ENCODE assay signal across 23 cellular contexts in the genomic region with DNA sequence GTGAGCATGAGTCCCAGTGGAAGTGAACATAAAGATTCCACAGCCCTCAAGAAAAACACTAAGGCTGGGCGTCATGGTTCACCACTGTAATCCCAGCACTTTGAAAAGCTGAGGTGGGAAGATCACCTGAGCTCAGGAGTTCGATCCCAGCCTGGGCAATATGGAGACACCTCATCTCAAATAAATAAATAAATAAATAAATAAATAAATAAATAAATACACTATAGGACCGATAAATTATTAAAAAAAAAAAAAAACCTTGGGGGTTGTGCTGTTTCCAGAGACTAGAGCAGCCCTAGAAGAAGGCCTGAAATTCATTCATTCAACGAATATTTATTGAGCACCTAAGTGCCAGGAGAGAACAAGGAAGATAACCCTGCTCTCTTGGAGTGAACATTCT. TPM values are rescaled to one million over a fixed set of nuclear protein-coding genes. Genes with fewer than 3 reads are reported as not detected.
DNase-seq lines count a peak whose midpoint lies in the region; ATAC-seq, FAIRE-seq and TF ChIP-seq lines count a peak whose summit lies in the region.
"Had no signal": no experiment of that assay in that cellular context is flagged by ENCODE, and none has a peak within 500 bp of the region (broad histone marks: within the 10 kb centered on the region; RNA-seq: fewer than 3 reads in every experiment).

No MANE protein-coding gene starts in this region.

- TF ChIP-seq POLR2A in A549 (IDR thresholded peaks at IDR 0.05; ENCODE audit: low read length) (no peak), lower leg skin (IDR thresholded peaks at IDR 0.05) (no peak)

- no peak overlapping the region for H4K8ac ChIP-seq in mesenchymal stem cell (ENCODE audit: low read length)

- H3K4ac ChIP-seq in mesenchymal stem cell (ENCODE audit: low read depth in 1 of 2, low read length in 2 of 2) = no peak overlapping the region

- peaks cover 47% of the 10 kb centered on the region for H3K36me3 Mint-ChIP-seq in CD4-positive, alpha-beta T cell (ENCODE audit: low read depth)
- peaks cover 36% of the 10 kb centered on the region for H3K36me3 Mint-ChIP-seq in activated CD8-positive, alpha-beta T cell treated with anti-CD3 and anti-CD28 coated beads for 36 hours (ENCODE audit: low read depth)

- ATAC-seq in A549 (no peak), GM19455 (IDR thresholded peaks at IDR 0.05; ENCODE audit: unreplicated experiment) (no peak)
- no peak for ATAC-seq in CD4-positive, alpha-beta T cell (ENCODE audit: poor library complexity)
- ATAC-seq in activated CD8-positive, alpha-beta T cell treated with anti-CD3 and anti-CD28 coated beads for 36 hours = no peak
- ATAC-seq: GM12878, left cardiac atrium had no signal

- peak overlapping the region; percentile 10 for H2BK5ac ChIP-seq in mesenchymal stem cell (ENCODE audit: low read depth, low read length, poor library complexity, severe bottlenecking)

- no peak overlapping the region for H2BK120ac ChIP-seq in mesenchymal stem cell (ENCODE audit: low read depth, low read length)

- H3K36me3 ChIP-seq in mesenchymal stem cell (ENCODE audit: control insufficient read depth in 1 of 2, insufficient read depth in 2 of 2, low read depth in 1 of 2, low read length in 2 of 2) = peaks cover 5 to 27% of the 10 kb centered on the region in 2 experiments
- H3K36me3 ChIP-seq: prostate gland had no signal

- no peak overlapping the region for H2AK5ac ChIP-seq in mesenchymal stem cell (ENCODE audit: low read length, severe bottlenecking)

- H3K79me1 ChIP-seq in mesenchymal stem cell (replicated peaks; ENCODE audit: low read length, poor library complexity, severe bottlenecking) = no peaks in the 10 kb centered on the region

- WGBS in A549 (ENCODE audit: missing lambda C conversion rate) = 81% methylated on average over 4 of the region's 4 CpGs
- WGBS in mesenchymal stem cell = 97% methylated on average over 3 of the region's 4 CpGs
- 90 to 91% methylated on average over 4 of the region's 4 CpGs for WGBS in lower leg skin, 2 donors

- no peak overlapping the region for H3K14ac ChIP-seq in mesenchymal stem cell (ENCODE audit: low read length in 2 of 2)

- peak overlapping the region; percentile 91 for H3K4me3 Mint-ChIP-seq in CD4-positive, alpha-beta T cell
- H3K4me3 Mint-ChIP-seq in activated CD8-positive, alpha-beta T cell treated with anti-CD3 and anti-CD28 coated beads for 36 hours = peak overlapping the region; percentile 6
- H3K4me3 Mint-ChIP-seq: dendritic cell treated with granulocyte-macrophage colony-stimulating factor and Interleukin-4, amounts not matched to agents 40 ng/mL and 50 ng/mL, for 4 days had no signal

- no peak for TF ChIP-seq RAD21 in A549 (conservative IDR thresholded peaks at IDR 0.05 in 1 of 2, IDR thresholded peaks at IDR 0.05 in 1 of 2)

- no peak for DNase-seq in A549 (ENCODE audit: low read depth in 1 of 2, low spot score in 1 of 2)
- DNase-seq in CD4-positive, alpha-beta T cell = no peak
- DNase-seq in activated CD8-positive, alpha-beta T cell treated with anti-CD3 and anti-CD28 coated beads for 36 hours = no peak
- DNase-seq in mesenchymal stem cell = no peak
- DNase-seq in lower leg skin (ENCODE audit: low spot score in 2 of 2) = no peak
- DNase-seq in head of caudate nucleus = no peak
- no peak for DNase-seq in GM19238 (ENCODE audit: insufficient read length, low spot score)
- DNase-seq: activated CD4-positive, CD25-positive, alpha-beta regulatory T cell; activated effector memory CD4-positive, alpha-beta T cell treated with anti-CD3 and anti-CD28 coated beads, Interleukin-2, amount 50 U/mL, for 16 hours; DMS79 treated with DMSO at 0.1 percent for 48 hours; left cardiac atrium; NCI-H1092; NCI-H187 treated with DMSO at 0.1 percent for 48 hours; NCI-H226; NCI-H748 treated with DMSO at 0.1 percent for 48 hours; T-helper 9 cell had no signal

- no peaks in the 10 kb centered on the region for H3K9me3 Mint-ChIP-seq in CD4-positive, alpha-beta T cell
- H3K9me3 Mint-ChIP-seq in activated CD8-positive, alpha-beta T cell treated with anti-CD3 and anti-CD28 coated beads for 36 hours = no peaks in the 10 kb centered on the region
- H3K9me3 Mint-ChIP-seq: dendritic cell treated with granulocyte-macrophage colony-stimulating factor and Interleukin-4, amounts not matched to agents 40 ng/mL and 50 ng/mL, for 4 days had no signal

- H3K23ac ChIP-seq in mesenchymal stem cell (ENCODE audit: low read length in 2 of 2) = no peak overlapping the region

- FAIRE-seq in A549 (lab: Jason Lieb, UNC) = no peak
- FAIRE-seq: GM12878 had no signal

- H3K9ac ChIP-seq in mesenchymal stem cell (ENCODE audit: low read length) = no peak overlapping the region

- H2AFZ ChIP-seq in mesenchymal stem cell (ENCODE audit: low read depth, low read length) = no peak overlapping the region

- POLR2A ChIA-PET in A549 (lab: Yijun Ruan, JAX) = no interaction called here
- POLR2A ChIA-PET in CD4-positive, alpha-beta T cell (lab: Charles Lee) = interaction anchor here (1.6 kb wide), 1 partner anchor 19 kb away, joined by 9 read pairs; no protein-coding TSS in a partner anchor
- POLR2A ChIA-PET in activated CD8-positive, alpha-beta T cell treated with anti-CD3 and anti-CD28 coated beads for 36 hours (lab: Charles Lee) = interaction anchor here (0.5 to 3.8 kb wide), 8 partner anchors 8 to 585 kb away, joined by 3 to 41 read pairs (median 8); partner anchors contain the start of gene CCNT1

- no peaks in the 10 kb centered on the region for H3K9me3 ChIP-seq in A549
- no peaks in the 10 kb centered on the region for H3K9me3 ChIP-seq in CD4-positive, alpha-beta T cell (ENCODE audit: control insufficient read depth, low read length)
- no peaks in the 10 kb centered on the region for H3K9me3 ChIP-seq in mesenchymal stem cell (ENCODE audit: control insufficient read depth, low read length)
- H3K9me3 ChIP-seq: prostate gland had no signal

- TF ChIP-seq EP300 in A549 (IDR thresholded peaks at IDR 0.05) = no peak

- H3K27ac ChIP-seq in A549 (no peak overlapping the region), mesenchymal stem cell (ENCODE audit: low read length, poor library complexity, severe bottlenecking) (no peak overlapping the region)
- H3K27ac ChIP-seq in CD4-positive, alpha-beta T cell (ENCODE audit: low read depth, low read length) = no peak overlapping the region
- H3K27ac ChIP-seq: cardiac muscle cell, prostate gland, RWPE1, SK-N-MC had no signal

- H3K4me3 ChIP-seq in A549 (no peak overlapping the region), mesenchymal stem cell (ENCODE audit: insufficient read depth in 1 of 2, low read depth in 1 of 2, low read length in 2 of 2) (no peak overlapping the region), lower leg skin (ENCODE audit: low read depth, poor library complexity, severe bottlenecking) (no peak overlapping the region)
- H3K4me3 ChIP-seq: cardiac muscle cell, prostate gland had no signal

- H3K27me3 Mint-ChIP-seq in CD4-positive, alpha-beta T cell = no peaks in the 10 kb centered on the region
- no peaks in the 10 kb centered on the region for H3K27me3 Mint-ChIP-seq in activated CD8-positive, alpha-beta T cell treated with anti-CD3 and anti-CD28 coated beads for 36 hours
- H3K27me3 Mint-ChIP-seq: dendritic cell treated with granulocyte-macrophage colony-stimulating factor and Interleukin-4, amounts not matched to agents 40 ng/mL and 50 ng/mL, for 4 days had no signal

- H3K4me1 Mint-ChIP-seq in CD4-positive, alpha-beta T cell (ENCODE audit: low read depth) = peaks cover 36% of the 10 kb centered on the region
- H3K4me1 Mint-ChIP-seq in activated CD8-positive, alpha-beta T cell treated with anti-CD3 and anti-CD28 coated beads for 36 hours (ENCODE audit: low read depth) = peaks cover 42% of the 10 kb centered on the region

- no peak overlapping the region for H2BK12ac ChIP-seq in mesenchymal stem cell (ENCODE audit: low read length in 2 of 2)

- H4K91ac ChIP-seq in mesenchymal stem cell (ENCODE audit: low read length) = no peak overlapping the region

- H2BK15ac ChIP-seq in mesenchymal stem cell (ENCODE audit: low read depth, poor library complexity, severe bottlenecking) = no peak overlapping the region

- no peak overlapping the region for H3K4me2 ChIP-seq in A549
- H3K4me2 ChIP-seq in mesenchymal stem cell (ENCODE audit: low read length, poor library complexity, severe bottlenecking) = no peak overlapping the region

- H3K27me3 ChIP-seq in CD4-positive, alpha-beta T cell (ENCODE audit: control insufficient read depth, insufficient read depth, low read length) = no peaks in the 10 kb centered on the region
- H3K27me3 ChIP-seq in mesenchymal stem cell (ENCODE audit: control insufficient read depth in 1 of 2, insufficient read depth in 1 of 2, low read length in 2 of 2) = no peaks in the 10 kb centered on the region
- H3K27me3 ChIP-seq: cardiac muscle cell had no signal

- peaks cover 24% of the 10 kb centered on the region for H3K4me1 ChIP-seq in A549
- peaks cover 12% of the 10 kb centered on the region for H3K4me1 ChIP-seq in mesenchymal stem cell (ENCODE audit: control insufficient read depth, insufficient read depth, low read depth, low read length)
- H3K4me1 ChIP-seq: prostate gland had no signal

- no peak overlapping the region for H3K27ac Mint-ChIP-seq in CD4-positive, alpha-beta T cell
- H3K27ac Mint-ChIP-seq in activated CD8-positive, alpha-beta T cell treated with anti-CD3 and anti-CD28 coated beads for 36 hours = no peak overlapping the region
- H3K27ac Mint-ChIP-seq: dendritic cell treated with granulocyte-macrophage colony-stimulating factor and Interleukin-4, amounts not matched to agents 40 ng/mL and 50 ng/mL, for 4 days had no signal

- CTCF ChIA-PET in A549 (lab: Yijun Ruan, JAX) = interaction anchor here (0.6 to 1.8 kb wide), 5 partner anchors 19 to 272 kb away, joined by 3 to 10 read pairs (median 4); no protein-coding TSS in a partner anchor
- CTCF ChIA-PET in CD4-positive, alpha-beta T cell (lab: Charles Lee) = interaction anchor here (1.6 to 2.2 kb wide), 2 partner anchors 8 to 10 kb away, joined by 5 read pairs; no protein-coding TSS in a partner anchor
- CTCF ChIA-PET in activated CD8-positive, alpha-beta T cell treated with anti-CD3 and anti-CD28 coated beads for 36 hours (lab: Charles Lee) = no interaction called here

- H3K18ac ChIP-seq in mesenchymal stem cell (ENCODE audit: low read depth in 1 of 2, low read length in 2 of 2) = no peak overlapping the region

- intact Hi-C loops in CD4-positive, alpha-beta T cell (cut with DNase I, micrococcal nuclease) = loop anchor here in 1 of 2 experiments (5.0 kb wide), 1 partner anchor 526 kb away; the partner anchor contains the start of gene ASB8
- intact Hi-C loops in activated CD8-positive, alpha-beta T cell treated with anti-CD3 and anti-CD28 coated beads for 36 hours (cut with micrococcal nuclease) = no loop called here
- intact Hi-C loops in lower leg skin (cut with DNase I; ENCODE audit: low total_unique reads) (no loop called here), head of caudate nucleus (cut with DNase I) (loop anchor here (5.0 kb wide), 1 partner anchor 34 kb away; the partner anchor contains the start of gene CCNT1)

- TF ChIP-seq CTCF in A549 (IDR thresholded peaks at IDR 0.05) (no peak), lower leg skin (IDR thresholded peaks at IDR 0.05) (no peak)
- TF ChIP-seq CTCF in CD4-positive, alpha-beta T cell (IDR thresholded peaks at IDR 0.05) = no peak
- TF ChIP-seq CTCF in activated CD8-positive, alpha-beta T cell treated with anti-CD3 and anti-CD28 coated beads for 36 hours (IDR thresholded peaks at IDR 0.05) = no peak

RNA-seq across cellular contexts. Expression of gene KANSL2, which starts 1.5 kb away (rescaled TPM):
- 59.4 and 62.8 TPM in 2 replicates for polyA plus RNA-seq in A549 (2011; rRNA removed)
- polyA plus RNA-seq in A549 (2012; cell fraction: cytosol; rRNA removed) = 38.6 and 39.2 TPM in 2 replicates
- 35.2 and 40.2 TPM in 2 replicates for polyA plus RNA-seq in A549 (2012; cell fraction: nucleus; rRNA removed)
- 30.2 to 31.4 TPM (median 30.3 TPM) in 3 replicates for polyA plus RNA-seq in A549 (2017; fragmentation: RNase III; extraction: RNeasy Plus Mini Kit Qiagen cat#74134 plus additional on column Dnase treatment)
- polyA minus RNA-seq in A549 (2011; rRNA and poly(A)+ RNA removed) = 93.9 and 98.2 TPM in 2 replicates
- total RNA-seq in CD4-positive, alpha-beta T cell = 100 to 1,000 TPM; 142 to 144 TPM
- 10 to 100 TPM; 45.9 to 47.3 TPM for total RNA-seq in activated CD8-positive, alpha-beta T cell treated with anti-CD3 and anti-CD28 coated beads for 36 hours
- polyA plus RNA-seq in mesenchymal stem cell (2013, experiment 1 of 2) = 18.3 TPM
- 18.4 TPM for polyA plus RNA-seq in mesenchymal stem cell (2013, experiment 2 of 2)
- 100 to 1,000 TPM in 1 of 4 donors, 10 to 100 TPM in 3; 45.9 to 106 (median 60.6) TPM for total RNA-seq in lower leg skin

RNA-seq across cellular contexts. Expression of gene CCNT1, which starts 33.0 kb away (rescaled TPM):
- polyA plus RNA-seq in A549 (2011; rRNA removed) = 54.5 and 56.2 TPM in 2 replicates
- polyA plus RNA-seq in A549 (2012; cell fraction: cytosol; rRNA removed) = 4.4 and 5.3 TPM in 2 replicates
- 7.4 and 12.6 TPM in 2 replicates for polyA plus RNA-seq in A549 (2012; cell fraction: nucleus; rRNA removed)
- polyA plus RNA-seq in A549 (2017; fragmentation: RNase III; extraction: RNeasy Plus Mini Kit Qiagen cat#74134 plus additional on column Dnase treatment) = 12.9 to 13.0 TPM (median 13.0 TPM) in 3 replicates
- polyA minus RNA-seq in A549 (2011; rRNA and poly(A)+ RNA removed) = 69.4 and 76.3 TPM in 2 replicates
- 100 to 1,000 TPM; 150 TPM for total RNA-seq in CD4-positive, alpha-beta T cell
- 10 to 100 TPM; 68.7 to 73.8 TPM for total RNA-seq in activated CD8-positive, alpha-beta T cell treated with anti-CD3 and anti-CD28 coated beads for 36 hours
- 14.6 TPM for polyA plus RNA-seq in mesenchymal stem cell (2013, experiment 1 of 2)
- 14.7 TPM for polyA plus RNA-seq in mesenchymal stem cell (2013, experiment 2 of 2)
- 10 to 100 TPM; 19.3 to 34.9 (median 31.5) TPM for total RNA-seq in lower leg skin
